10 cellular contexts compared by ENCODE assay signal in the genomic region with DNA sequence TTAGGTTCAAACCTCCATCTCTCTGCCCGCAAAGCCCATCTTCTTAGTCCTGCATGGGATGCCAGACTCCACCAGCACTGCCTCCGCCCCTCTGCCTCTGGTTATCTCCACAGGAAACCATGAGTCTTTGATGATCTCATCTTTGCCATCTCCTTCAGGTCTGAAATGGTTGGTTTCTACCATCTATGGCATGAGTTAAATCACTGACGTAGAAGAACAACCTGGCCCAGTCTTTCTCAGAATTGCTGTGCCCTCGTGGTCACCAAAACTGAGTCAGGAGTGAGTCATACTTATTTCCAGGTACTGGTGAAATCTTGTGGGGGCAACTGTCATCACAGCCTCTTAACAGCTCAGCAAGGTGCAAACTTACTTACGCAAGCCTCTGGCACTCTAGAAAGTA.
DNase-seq lines count a peak whose midpoint lies in the region; ATAC-seq and TF ChIP-seq lines count a peak whose summit lies in the region.
"Had no signal": no experiment of that assay in that cellular context is flagged by ENCODE, and none has a peak within 500 bp of the region (broad histone marks: within the 10 kb centered on the region; RNA-seq: fewer than 3 reads in every experiment).

No MANE protein-coding gene starts in this region.

- in situ Hi-C loops in Panc1 (cut with HindIII; ENCODE audit: low pct_unique_long_range_greater_than_20kb, low sequenced_read_pairs) = no loop called here

- H3K4me3 ChIP-seq in Panc1 (ENCODE audit: low read depth in 2 of 2, low read length in 2 of 2) (no peak overlapping the region), ascending aorta (no peak overlapping the region)

- ATAC-seq in Panc1 = no peak
- no peak for ATAC-seq in HG02970 (IDR thresholded peaks at IDR 0.05; ENCODE audit: low FRiP score, unreplicated experiment)

- H3K27ac ChIP-seq in Panc1 (ENCODE audit: low read length) = no peak overlapping the region
- H3K27ac ChIP-seq in ascending aorta = no peak overlapping the region

- H3K4me1 ChIP-seq in Panc1 (ENCODE audit: control insufficient read depth, insufficient read depth, low read length) = no peaks in the 10 kb centered on the region
- no peaks in the 10 kb centered on the region for H3K4me1 ChIP-seq in ascending aorta

- TF ChIP-seq CTCF in Panc1 (IDR thresholded peaks at IDR 0.05) = no peak
- TF ChIP-seq CTCF in ascending aorta (IDR thresholded peaks at IDR 0.05) = no peak

- H3K9me3 ChIP-seq in Panc1 (ENCODE audit: control insufficient read depth, insufficient read depth, low read depth, low read length) (no peaks in the 10 kb centered on the region), ascending aorta (no peaks in the 10 kb centered on the region)

- intact Hi-C loops in Panc1 (cut with micrococcal nuclease; ENCODE audit: unreplicated experiment) (no loop called here), ascending aorta (cut with DNase I) (no loop called here)

- CTCF ChIA-PET in Panc1 (lab: Charles Lee) = no interaction called here

- H3K27me3 ChIP-seq in Panc1 (ENCODE audit: control insufficient read depth, insufficient read depth, low read length) (no peaks in the 10 kb centered on the region), ascending aorta (no peaks in the 10 kb centered on the region)

- DNase-seq in Panc1 (ENCODE audit: low read depth, low spot score) (peak; percentile 4), activated T-cell treated with anti-CD3 and anti-CD28 coated beads for 24 hours (ENCODE audit: low read depth) (peak; percentile 66), islet precursor cell (peak; percentile 70), GM19238 (ENCODE audit: insufficient read length, low spot score) (no peak), ascending aorta (ENCODE audit: low spot score in 2 of 2) (no peak), Kasumi-1 (lab: John Stamatoyannopoulos, UW) (no peak)
- peak; percentile 31 to 80 for DNase-seq in stimulated activated CD8-positive, alpha-beta memory T cell treated with anti-CD3 and anti-CD28 coated beads, Interleukin-7, amount 100 ng/mL, for 48 hours (ENCODE audit: extremely low read depth in 1 of 2, low read depth in 1 of 2)
- DNase-seq: glutamatergic neuron, naive B cell had no signal

- H3K36me3 ChIP-seq in Panc1 (ENCODE audit: control insufficient read depth, insufficient read depth, low read length) = no peaks in the 10 kb centered on the region
- H3K36me3 ChIP-seq in ascending aorta = no peaks in the 10 kb centered on the region

- no TSS peak for BruUV-seq in Panc1 (replicated peaks; lab: Mats Ljungman, UMichigan)

- POLR2A ChIA-PET in Panc1 (lab: Charles Lee) = no interaction called here

Comparison
In these comparisons a context has a peak if more than half of its experiments do, and no peak if none do; other contexts are left out.
1. DNase-seq: peak in Panc1 (single experiment), activated T-cell treated with anti-CD3 and anti-CD28 coated beads for 24 hours (single experiment), islet precursor cell (single experiment) and stimulated activated CD8-positive, alpha-beta memory T cell treated with anti-CD3 and anti-CD28 coated beads, Interleukin-7, amount 100 ng/mL, for 48 hours (2 of 2); none in GM19238 (single experiment), ascending aorta (0 of 2) and Kasumi-1 (0 of 2).